In the genomic region with DNA sequence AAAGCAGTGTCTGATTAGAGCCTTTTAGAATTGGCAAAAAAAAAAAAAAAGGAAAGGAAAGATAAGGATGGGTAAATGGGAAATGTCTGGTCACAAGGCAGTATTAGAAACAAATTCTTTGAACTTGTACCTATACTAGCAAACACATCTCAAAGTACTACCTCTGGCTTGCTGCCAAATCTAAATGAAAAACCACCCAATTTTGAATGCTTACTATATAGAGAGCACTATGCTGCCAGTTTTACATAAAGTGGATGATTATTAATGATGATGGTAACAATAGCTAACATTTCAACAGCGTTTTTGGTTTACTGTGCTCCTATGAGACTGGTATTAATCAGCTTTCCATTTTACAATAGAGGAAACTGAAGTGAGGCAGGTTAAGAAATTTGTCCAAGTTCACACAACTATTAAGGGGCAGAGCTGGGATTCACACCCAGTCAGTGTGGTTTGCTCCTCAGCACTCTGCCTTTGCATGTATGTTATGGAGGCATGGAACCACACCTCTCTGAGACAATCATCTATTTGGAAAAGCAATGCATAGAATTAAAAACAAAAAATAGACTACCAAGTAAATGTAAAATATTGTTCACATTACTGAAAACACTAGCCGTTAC, we compare ENCODE assay signal across 1 cellular context.
TF ChIP-seq lines count a peak whose summit lies in the region.

No MANE protein-coding gene starts in this region.

TF ChIP-seq in K562, 482 proteins besides CTCF, POLR2A, EP300 and RAD21:
- TF ChIP-seq CBFB (CRISPR knock-in tag; IDR thresholded peaks at IDR 0.05) (no peak), FOSL1 (tag; conservative IDR thresholded peaks at IDR 0.05) (no peak), ZNF354B (CRISPR knock-in tag; IDR thresholded peaks at IDR 0.05) (no peak), SMAD2 (IDR thresholded peaks at IDR 0.05; ENCODE audit: low read depth, low read length) (no peak), MNT (conservative IDR thresholded peaks at IDR 0.05) (no peak), ZNF445 (CRISPR knock-in tag; IDR thresholded peaks at IDR 0.05; ENCODE audit: low read depth) (no peak), KAT2B (IDR thresholded peaks at IDR 0.05; ENCODE audit: low read depth, low read length) (no peak), NFIC (IDR thresholded peaks at IDR 0.05) (peak; percentile 94), TAF7 (tag; IDR thresholded peaks at IDR 0.05) (no peak), POLR2AphosphoS5 (IDR thresholded peaks at IDR 0.05; ENCODE audit: control insufficient read depth, insufficient read depth, low read depth, low read length) (no peak), ILF3 (IDR thresholded peaks at IDR 0.05; ENCODE audit: borderline replicate concordance) (no peak), HLTF (IDR thresholded peaks at IDR 0.05) (no peak), ZNF217 (CRISPR knock-in tag; IDR thresholded peaks at IDR 0.05) (no peak), NFIX (CRISPR knock-in tag; IDR thresholded peaks at IDR 0.05; ENCODE audit: low read depth) (peak; percentile 64), ZC3H11A (IDR thresholded peaks at IDR 0.05; ENCODE audit: low read depth, low read length) (no peak), MAFG (tag; conservative IDR thresholded peaks at IDR 0.05) (no peak), ZNF586 (CRISPR knock-in tag; conservative IDR thresholded peaks at IDR 0.05) (no peak), NRF1 (conservative IDR thresholded peaks at IDR 0.05 in 1 of 2, IDR thresholded peaks at IDR 0.05 in 1 of 2) (no peak), BCL6 (CRISPR knock-in tag; IDR thresholded peaks at IDR 0.05) (no peak), PTBP1 (IDR thresholded peaks at IDR 0.05; ENCODE audit: low read depth, low read length) (no peak), ZNF384 (IDR thresholded peaks at IDR 0.05; ENCODE audit: low read depth, low read length) (0 out of 2 replicates have a peak, but pooled peaks have one; percentile 34), GTF2A2 (tag; IDR thresholded peaks at IDR 0.05) (no peak), MAX (CRISPR knock-in tag; IDR thresholded peaks at IDR 0.05) (no peak), ZNF143 (CRISPR knock-in tag; IDR thresholded peaks at IDR 0.05) (no peak), MYNN (IDR thresholded peaks at IDR 0.05) (no peak), MYNN (CRISPR knock-in tag; IDR thresholded peaks at IDR 0.05) (no peak)
- TF ChIP-seq, protein P1, sequence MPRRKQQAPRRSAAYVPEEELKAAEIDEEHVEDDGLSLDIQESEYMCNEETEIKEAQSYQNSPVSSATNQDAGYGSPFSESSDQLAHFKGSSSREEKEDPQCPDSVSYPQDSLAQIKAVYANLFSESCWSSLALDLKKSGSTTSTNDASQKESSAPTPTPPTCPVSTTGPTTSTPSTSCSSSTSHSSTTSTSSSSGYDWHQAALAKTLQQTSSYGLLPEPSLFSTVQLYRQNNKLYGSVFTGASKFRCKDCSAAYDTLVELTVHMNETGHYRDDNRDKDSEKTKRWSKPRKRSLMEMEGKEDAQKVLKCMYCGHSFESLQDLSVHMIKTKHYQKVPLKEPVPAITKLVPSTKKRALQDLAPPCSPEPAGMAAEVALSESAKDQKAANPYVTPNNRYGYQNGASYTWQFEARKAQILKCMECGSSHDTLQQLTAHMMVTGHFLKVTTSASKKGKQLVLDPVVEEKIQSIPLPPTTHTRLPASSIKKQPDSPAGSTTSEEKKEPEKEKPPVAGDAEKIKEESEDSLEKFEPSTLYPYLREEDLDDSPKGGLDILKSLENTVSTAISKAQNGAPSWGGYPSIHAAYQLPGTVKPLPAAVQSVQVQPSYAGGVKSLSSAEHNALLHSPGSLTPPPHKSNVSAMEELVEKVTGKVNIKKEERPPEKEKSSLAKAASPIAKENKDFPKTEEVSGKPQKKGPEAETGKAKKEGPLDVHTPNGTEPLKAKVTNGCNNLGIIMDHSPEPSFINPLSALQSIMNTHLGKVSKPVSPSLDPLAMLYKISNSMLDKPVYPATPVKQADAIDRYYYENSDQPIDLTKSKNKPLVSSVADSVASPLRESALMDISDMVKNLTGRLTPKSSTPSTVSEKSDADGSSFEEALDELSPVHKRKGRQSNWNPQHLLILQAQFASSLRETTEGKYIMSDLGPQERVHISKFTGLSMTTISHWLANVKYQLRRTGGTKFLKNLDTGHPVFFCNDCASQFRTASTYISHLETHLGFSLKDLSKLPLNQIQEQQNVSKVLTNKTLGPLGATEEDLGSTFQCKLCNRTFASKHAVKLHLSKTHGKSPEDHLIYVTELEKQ (CRISPR knock-in tag; IDR thresholded peaks at IDR 0.05), result no peak
